ENCODE assay signal across 1 cellular context in the genomic region with DNA sequence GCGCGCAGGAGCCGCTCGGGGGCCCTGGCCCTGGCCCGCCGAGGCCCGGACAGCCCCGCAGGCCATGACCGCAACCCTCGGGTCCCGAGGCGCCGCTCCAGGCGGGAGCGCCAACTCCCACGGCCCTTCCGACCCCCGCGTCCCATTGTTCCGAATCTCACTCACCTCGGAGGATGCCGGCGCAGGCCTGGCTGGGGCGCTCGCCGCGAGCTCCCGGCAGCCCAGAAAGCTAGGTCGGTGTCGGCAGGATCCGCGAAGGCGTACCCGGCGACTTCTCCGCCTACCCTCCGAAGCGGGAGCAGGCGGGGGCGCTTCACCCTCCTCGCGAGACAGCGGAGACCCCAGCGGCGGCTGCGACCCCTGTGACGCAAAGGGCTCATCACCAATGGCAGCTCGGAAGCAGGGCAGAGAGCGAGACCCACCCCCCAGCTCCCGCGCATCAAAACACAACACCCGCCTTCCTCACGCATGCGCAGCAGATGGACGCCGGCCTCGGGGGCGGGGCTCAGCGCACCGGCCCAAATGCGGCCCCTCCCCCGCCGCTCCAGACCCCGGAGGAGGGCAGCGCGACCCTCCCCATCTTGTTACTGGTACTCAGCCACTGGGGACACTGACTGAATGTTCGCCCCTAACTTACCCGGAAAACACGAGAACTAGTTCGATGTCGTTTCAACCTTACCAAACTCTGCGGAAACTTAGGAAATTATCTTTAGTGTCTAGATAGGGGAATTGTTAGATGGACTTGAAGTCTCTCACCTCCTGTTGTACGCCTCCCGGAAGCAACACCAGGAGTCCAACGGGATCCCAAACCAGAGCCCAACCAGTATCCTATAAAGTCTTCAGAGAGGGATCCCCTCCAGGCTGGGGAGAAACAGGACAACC.
TF ChIP-seq lines count a peak whose summit lies in the region.

No MANE protein-coding gene starts in this region.

TF ChIP-seq in H1, 55 proteins besides CTCF, POLR2A, EP300 and RAD21:
- TF ChIP-seq NANOG (IDR thresholded peaks at IDR 0.05; ENCODE audit: insufficient read depth, low read depth, low read length, poor library complexity, severe bottlenecking) (no peak), ASH2L (IDR thresholded peaks at IDR 0.05; ENCODE audit: low read length) (peak; percentile 86), YY1 (IDR thresholded peaks at IDR 0.05; ENCODE audit: low read depth, low read length) (peak; percentile 60), RBBP5 (IDR thresholded peaks at IDR 0.05; ENCODE audit: borderline replicate concordance, low read depth, low read length) (peak; percentile 78), HDAC6 (IDR thresholded peaks at IDR 0.05; ENCODE audit: low read depth, low read length) (no peak), BACH1 (IDR thresholded peaks at IDR 0.05; ENCODE audit: low read length) (peak; percentile 45), CHD1 (IDR thresholded peaks at IDR 0.05; ENCODE audit: low read depth, low read length) (no peak), POU5F1 (IDR thresholded peaks at IDR 0.05; ENCODE audit: low read depth, low read length) (no peak), FOSL1 (IDR thresholded peaks at IDR 0.05; ENCODE audit: insufficient read depth, low read depth, low read length) (no peak), EGR1 (IDR thresholded peaks at IDR 0.05; ENCODE audit: borderline replicate concordance, low read depth, low read length) (no peak), SP1 (IDR thresholded peaks at IDR 0.05; ENCODE audit: low read depth, low read length) (no peak; the same call in 1 of the 2 replicates), CBX5 (IDR thresholded peaks at IDR 0.05; ENCODE audit: low read depth, low read length) (no peak), HDAC2 (IDR thresholded peaks at IDR 0.05; ENCODE audit: borderline replicate concordance in 1 of 2, low read depth in 2 of 2, low read length in 2 of 2) (peak in 1 of 2 experiments; percentile 21; a peak in 1 of 4 replicates), TBP (IDR thresholded peaks at IDR 0.05; ENCODE audit: low read depth, low read length) (peak; percentile 69), SP2 (IDR thresholded peaks at IDR 0.05; ENCODE audit: low read length) (no peak), ZNF274 (IDR thresholded peaks at IDR 0.05; ENCODE audit: borderline replicate concordance, extremely low read depth, low read length) (no peak), TAF7 (optimal IDR thresholded peaks at IDR 0.05; ENCODE audit: borderline replicate concordance, low read depth, low read length) (peak; percentile 14), BCL11A (IDR thresholded peaks at IDR 0.05; ENCODE audit: low read depth in 2 of 2, low read length in 2 of 2) (no peak), SIX5 (IDR thresholded peaks at IDR 0.05; ENCODE audit: low read depth, low read length) (no peak), SRF (IDR thresholded peaks at IDR 0.05; ENCODE audit: low read depth, low read length) (0 out of 2 replicates have a peak, but pooled peaks have one; percentile 24), CREB1 (IDR thresholded peaks at IDR 0.05) (peak; percentile 85), KDM1A (IDR thresholded peaks at IDR 0.05; ENCODE audit: borderline replicate concordance, low read length) (no peak), SAP30 (IDR thresholded peaks at IDR 0.05; ENCODE audit: insufficient read depth, insufficient replicate concordance, low read length) (no peak), RNF2 (IDR thresholded peaks at IDR 0.05; ENCODE audit: borderline replicate concordance, low read depth, low read length, missing control alignments, poor library complexity, severe bottlenecking) (no peak), BRCA1 (IDR thresholded peaks at IDR 0.05; ENCODE audit: low read depth, low read length) (peak; percentile 89), POLR2AphosphoS5 (IDR thresholded peaks at IDR 0.05; ENCODE audit: low read depth, low read length) (peak; percentile 86), MAFK (IDR thresholded peaks at IDR 0.05; ENCODE audit: low read depth, low read length) (no peak), NRF1 (IDR thresholded peaks at IDR 0.05; ENCODE audit: low read depth, low read length) (peak; percentile 92), JUN (IDR thresholded peaks at IDR 0.05; ENCODE audit: low read depth, low read length) (no peak), CHD2 (IDR thresholded peaks at IDR 0.05; ENCODE audit: low read length) (peak; percentile 98), TAF1 (IDR thresholded peaks at IDR 0.05; ENCODE audit: low read depth, low read length) (peak; percentile 62), TCF12 (IDR thresholded peaks at IDR 0.05; ENCODE audit: low read depth, low read length) (no peak), USF2 (IDR thresholded peaks at IDR 0.05; ENCODE audit: low read length) (no peak), PHF8 (conservative IDR thresholded peaks at IDR 0.05; ENCODE audit: low read depth, low read length) (peak; percentile 82), ATF3 (IDR thresholded peaks at IDR 0.05; ENCODE audit: insufficient read depth, low read depth, low read length) (no peak), GTF2F1 (IDR thresholded peaks at IDR 0.05; ENCODE audit: borderline replicate concordance, low read depth, low read length) (no peak), CBX8 (IDR thresholded peaks at IDR 0.05; ENCODE audit: borderline replicate concordance, low read depth, low read length) (no peak), CEBPB (IDR thresholded peaks at IDR 0.05; ENCODE audit: low read depth, low read length) (no peak), EZH2 (IDR thresholded peaks at IDR 0.05; ENCODE audit: low read depth, low read length, severe bottlenecking) (no peak), KDM4A (IDR thresholded peaks at IDR 0.05; ENCODE audit: low read depth, low read length, severe bottlenecking) (peak; percentile 95), JUND (IDR thresholded peaks at IDR 0.05; ENCODE audit: low read length) (no peak), CHD7 (IDR thresholded peaks at IDR 0.05; ENCODE audit: insufficient replicate concordance, low read length) (no peak), KDM5A (IDR thresholded peaks at IDR 0.05; ENCODE audit: low read length) (0 out of 2 replicates have a peak, but pooled peaks have one; percentile 4), GABPA (IDR thresholded peaks at IDR 0.05; ENCODE audit: borderline replicate concordance, insufficient read depth, low read length) (no peak), CTBP2 (IDR thresholded peaks at IDR 0.05; ENCODE audit: borderline replicate concordance, insufficient read depth, insufficient read length, low read length) (no peak)
- TF ChIP-seq, protein P1, sequence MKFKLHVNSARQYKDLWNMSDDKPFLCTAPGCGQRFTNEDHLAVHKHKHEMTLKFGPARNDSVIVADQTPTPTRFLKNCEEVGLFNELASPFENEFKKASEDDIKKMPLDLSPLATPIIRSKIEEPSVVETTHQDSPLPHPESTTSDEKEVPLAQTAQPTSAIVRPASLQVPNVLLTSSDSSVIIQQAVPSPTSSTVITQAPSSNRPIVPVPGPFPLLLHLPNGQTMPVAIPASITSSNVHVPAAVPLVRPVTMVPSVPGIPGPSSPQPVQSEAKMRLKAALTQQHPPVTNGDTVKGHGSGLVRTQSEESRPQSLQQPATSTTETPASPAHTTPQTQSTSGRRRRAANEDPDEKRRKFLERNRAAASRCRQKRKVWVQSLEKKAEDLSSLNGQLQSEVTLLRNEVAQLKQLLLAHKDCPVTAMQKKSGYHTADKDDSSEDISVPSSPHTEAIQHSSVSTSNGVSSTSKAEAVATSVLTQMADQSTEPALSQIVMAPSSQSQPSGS (IDR thresholded peaks at IDR 0.05; ENCODE audit: low read length) = no peak
- TF ChIP-seq, protein P2, sequence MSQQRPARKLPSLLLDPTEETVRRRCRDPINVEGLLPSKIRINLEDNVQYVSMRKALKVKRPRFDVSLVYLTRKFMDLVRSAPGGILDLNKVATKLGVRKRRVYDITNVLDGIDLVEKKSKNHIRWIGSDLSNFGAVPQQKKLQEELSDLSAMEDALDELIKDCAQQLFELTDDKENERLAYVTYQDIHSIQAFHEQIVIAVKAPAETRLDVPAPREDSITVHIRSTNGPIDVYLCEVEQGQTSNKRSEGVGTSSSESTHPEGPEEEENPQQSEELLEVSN (IDR thresholded peaks at IDR 0.05) = no peak
